Comparison of ENCODE assay signal across 1 cellular context in genomic region chr17:15981646-15982580, GRCh38.
TF ChIP-seq lines count a peak whose summit lies in the region.

No MANE protein-coding gene starts in this region.

TF ChIP-seq in H1, 55 proteins besides CTCF, POLR2A, EP300 and RAD21:
- TF ChIP-seq SIX5 (IDR thresholded peaks at IDR 0.05; ENCODE audit: low read depth, low read length) (no peak), MAFK (IDR thresholded peaks at IDR 0.05; ENCODE audit: low read depth, low read length) (peak; percentile 60), BACH1 (IDR thresholded peaks at IDR 0.05; ENCODE audit: low read length) (peak; percentile 88)
